Comparison of ENCODE assay signal across 1 cellular context in the genomic region with DNA sequence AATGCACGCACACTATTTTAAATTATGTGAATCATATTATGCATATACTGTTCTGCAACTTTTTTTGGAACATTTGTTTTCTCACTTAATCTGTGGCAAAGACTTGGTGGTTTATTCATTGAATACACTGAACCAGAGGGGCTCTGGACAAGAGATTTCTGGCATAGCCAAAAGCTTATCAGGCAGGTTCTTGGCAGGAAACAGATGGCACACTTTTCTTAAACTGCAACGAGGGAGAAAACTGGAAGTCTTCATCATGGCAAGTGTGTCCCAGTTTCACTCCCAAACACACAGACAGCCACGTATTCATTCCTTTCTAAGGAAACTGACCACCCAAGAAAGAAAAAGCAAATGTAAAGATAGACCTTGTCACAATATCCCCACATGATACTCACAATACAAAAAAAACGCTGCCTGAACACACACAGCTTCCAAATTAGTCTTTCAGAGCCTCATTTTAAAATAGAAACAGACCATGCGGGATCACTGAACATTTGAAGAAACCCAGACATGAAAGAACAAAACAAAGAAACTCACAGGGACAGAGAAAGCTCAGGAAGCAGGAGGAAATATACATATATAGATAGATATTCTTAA.
TF ChIP-seq lines count a peak whose summit lies in the region.

No MANE protein-coding gene starts in this region.

TF ChIP-seq in endothelial cell of umbilical vein, 7 proteins besides CTCF, POLR2A, EP300 and RAD21:
- TF ChIP-seq POLR2AphosphoS5 (IDR thresholded peaks at IDR 0.05; ENCODE audit: insufficient read depth, low read depth, low read length) (no peak), FOS (IDR thresholded peaks at IDR 0.05; ENCODE audit: borderline replicate concordance, insufficient read depth, low read length) (no peak)
